18 cellular contexts compared by ENCODE assay signal in genomic region chr6:13660893-13661292, GRCh38.
"Had no signal": no experiment of that assay in that cellular context is flagged by ENCODE, and none has a peak within 500 bp of the region (broad histone marks: within the 10 kb centered on the region; RNA-seq: fewer than 3 reads in every experiment).

No MANE protein-coding gene starts in this region.

- ATAC-seq: activated CD4-positive, CD25-positive, alpha-beta regulatory T cell treated with anti-CD3 and anti-CD28 coated beads, Interleukin-2, amount 50 U/mL, for 24 hours; activated CD8-positive, alpha-beta T cell treated with anti-CD3 and anti-CD28 coated beads, Interleukin-2, amount 10 ng/mL, durations not matched to agents 7 days and 5 days; effector memory CD8-positive, alpha-beta T cell; stimulated activated naive CD8-positive, alpha-beta T cell treated with anti-CD3 and anti-CD28 coated beads, Interleukin-15, Interleukin-2, amounts not matched to agents 100 U/mL and 50 U/mL, for 24 hours had no signal

- FAIRE-seq: astrocyte had no signal

- H3K4me3 Mint-ChIP-seq: activated CD4-positive, alpha-beta T cell treated with anti-CD3 and anti-CD28 coated beads, Interleukin-2, amount 10 ng/mL, durations not matched to agents 7 days and 5 days; activated CD8-positive, alpha-beta T cell treated with anti-CD3 and anti-CD28 coated beads, Interleukin-2, amount 10 ng/mL, durations not matched to agents 7 days and 5 days; activated T-helper 1 cell treated with anti-CD3 and anti-CD28 coated beads, Interleukin-12 subunit alpha, Interleukin-12 subunit beta, Interleukin-2, Interleukin-4 antibody, amounts not matched to agents 30 ng/mL and 10 ng/mL and 1 ng/mL, durations not matched to agents 14 hours and 24 hours and 36 hours; nephron had no signal

- H3K27ac Mint-ChIP-seq: activated CD4-positive, alpha-beta T cell treated with anti-CD3 and anti-CD28 coated beads, Interleukin-2, amount 10 ng/mL, durations not matched to agents 7 days and 5 days; activated CD8-positive, alpha-beta T cell treated with anti-CD3 and anti-CD28 coated beads, Interleukin-2, amount 10 ng/mL, durations not matched to agents 7 days and 5 days; activated T-helper 1 cell treated with anti-CD3 and anti-CD28 coated beads, Interleukin-12 subunit alpha, Interleukin-12 subunit beta, Interleukin-2, Interleukin-4 antibody, amounts not matched to agents 30 ng/mL and 10 ng/mL and 1 ng/mL, durations not matched to agents 14 hours and 24 hours and 36 hours; nephron had no signal

- H3K27me3 Mint-ChIP-seq: activated CD4-positive, alpha-beta T cell treated with anti-CD3 and anti-CD28 coated beads, Interleukin-2, amount 10 ng/mL, durations not matched to agents 7 days and 5 days; effector memory CD8-positive, alpha-beta T cell had no signal

- H3K9me3 Mint-ChIP-seq: activated CD4-positive, alpha-beta T cell treated with anti-CD3 and anti-CD28 coated beads, Interleukin-2, amount 10 ng/mL, durations not matched to agents 7 days and 5 days; activated T-helper 1 cell treated with anti-CD3 and anti-CD28 coated beads, Interleukin-12 subunit alpha, Interleukin-12 subunit beta, Interleukin-2, Interleukin-4 antibody, amounts not matched to agents 30 ng/mL and 10 ng/mL and 1 ng/mL, durations not matched to agents 14 hours and 24 hours and 36 hours; effector memory CD8-positive, alpha-beta T cell had no signal

- DNase-seq: activated CD4-positive, alpha-beta T cell treated with anti-CD3 and anti-CD28 coated beads, Interleukin-2, amount 10 ng/mL, durations not matched to agents 7 days and 5 days; activated CD8-positive, alpha-beta memory T cell treated with anti-CD3 and anti-CD28 coated beads, Interleukin-2, amount 50 U/mL, for 4 hours; activated CD8-positive, alpha-beta T cell treated with anti-CD3 and anti-CD28 coated beads, Interleukin-2, amount 10 ng/mL, durations not matched to agents 7 days and 5 days; activated naive CD4-positive, alpha-beta T cell; effector memory CD8-positive, alpha-beta T cell; nucleus accumbens; retina; stimulated activated CD4-positive, alpha-beta T cell treated with anti-CD3 and anti-CD28 coated beads, Interleukin-12 subunit alpha, Interleukin-12 subunit beta, amount 100 ng/mL, for 4 hours; stimulated activated CD4-positive, alpha-beta T cell treated with anti-CD3 and anti-CD28 coated beads, Interleukin-1b, Interleukin-23, amount 100 ng/mL, for 48 hours; stimulated activated CD8-positive, alpha-beta memory T cell treated with anti-CD3 and anti-CD28 coated beads, Interleukin-4, amount 100 ng/mL, for 48 hours; stimulated activated naive CD8-positive, alpha-beta T cell treated with anti-CD3 and anti-CD28 coated beads, Interleukin-15, Interleukin-2, amounts not matched to agents 100 U/mL and 50 U/mL, for 24 hours; substantia nigra; transverse colon; uterus had no signal
